In the genomic region with DNA sequence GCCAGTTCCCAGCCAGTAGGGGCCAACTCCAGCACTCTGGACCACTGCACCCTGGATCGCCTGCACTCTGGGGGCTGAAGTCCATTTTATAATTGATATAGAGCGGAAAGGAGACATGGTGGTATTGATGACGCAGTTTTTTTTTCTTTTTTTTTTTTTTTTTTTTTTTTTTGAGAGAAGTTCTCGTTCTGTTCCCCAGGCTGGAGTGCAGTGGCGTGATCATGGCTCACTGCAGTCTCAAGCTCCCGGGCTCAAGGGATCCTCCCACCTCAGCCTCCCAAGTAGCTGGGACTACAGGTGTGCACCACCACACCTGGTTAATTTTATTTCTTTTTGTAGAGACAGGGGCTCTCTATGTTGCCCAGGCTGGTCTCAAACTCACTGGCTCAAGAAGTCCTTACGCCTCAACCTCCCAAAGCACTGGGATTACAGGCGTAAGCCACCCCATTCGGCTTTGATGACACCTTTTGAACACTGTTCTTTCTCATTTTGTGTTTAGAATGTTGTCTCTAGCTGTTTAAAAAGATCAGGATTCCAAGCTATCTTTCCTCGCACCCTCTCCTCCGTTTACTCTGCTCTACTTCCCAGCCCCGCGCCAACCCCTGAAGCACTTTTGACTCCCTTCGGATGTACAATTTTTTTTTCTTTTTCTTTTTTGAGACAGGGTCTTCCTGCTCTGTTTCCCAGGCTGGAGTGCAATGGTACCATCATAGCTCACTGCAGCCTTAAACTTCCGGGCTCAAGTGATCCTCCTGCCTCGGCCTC, we compare ENCODE assay signal across 10 cellular contexts. TPM values are rescaled to one million over a fixed set of nuclear protein-coding genes. Genes with fewer than 3 reads are reported as not detected.
DNase-seq lines count a peak whose midpoint lies in the region; ATAC-seq and TF ChIP-seq lines count a peak whose summit lies in the region.
"Had no signal": no experiment of that assay in that cellular context is flagged by ENCODE, and none has a peak within 500 bp of the region (broad histone marks: within the 10 kb centered on the region; RNA-seq: fewer than 3 reads in every experiment).

No MANE protein-coding gene starts in this region.

- no peak for TF ChIP-seq CTCF in body of pancreas (IDR thresholded peaks at IDR 0.05)

- no peak for ATAC-seq in body of pancreas
- no peak for ATAC-seq in GM18519 (IDR thresholded peaks at IDR 0.05; ENCODE audit: low FRiP score, unreplicated experiment)

- no peaks in the 10 kb centered on the region for H3K9me3 ChIP-seq in body of pancreas
- no peaks in the 10 kb centered on the region for H3K9me3 ChIP-seq in muscle layer of duodenum (ENCODE audit: control insufficient read depth in 1 of 2, low read length in 2 of 2)

- TF ChIP-seq POLR2A in GM19099 (IDR thresholded peaks at IDR 0.05; ENCODE audit: extremely low read depth, insufficient read length, low read depth): peak; percentile 54
- TF ChIP-seq POLR2A in body of pancreas (IDR thresholded peaks at IDR 0.05): no peak

- H2AFZ ChIP-seq in ACC112 (ENCODE audit: low read length, unreplicated experiment): no peak overlapping the region

- H3K36me3 ChIP-seq in ACC112 (ENCODE audit: insufficient read depth, low read length): peaks cover 30% of the 10 kb centered on the region
- H3K36me3 ChIP-seq in body of pancreas (replicated peaks in 1 of 2; ENCODE audit: insufficient read depth in 1 of 2, low read depth in 2 of 2): no peaks in the 10 kb centered on the region
- H3K36me3 ChIP-seq in muscle layer of duodenum (ENCODE audit: control insufficient read depth in 1 of 2, insufficient read depth in 2 of 2, low read length in 2 of 2): no peaks in the 10 kb centered on the region
- H3K36me3 ChIP-seq: cardiac muscle cell had no signal

- H3K4me3 ChIP-seq in ACC112 (ENCODE audit: low read depth, low read length) (peak overlapping the region; percentile 86), body of pancreas (no peak overlapping the region), muscle layer of duodenum (ENCODE audit: low read depth in 1 of 2, low read length in 2 of 2) (peak overlapping the region; percentile 54 to 65)
- H3K4me3 ChIP-seq: cardiac muscle cell had no signal

- peaks cover 49% of the 10 kb centered on the region for H3K79me2 ChIP-seq in ACC112 (ENCODE audit: control insufficient read depth, insufficient read depth, low read length, unreplicated experiment)

- H3K27ac ChIP-seq in ACC112 (ENCODE audit: low read depth, low read length): peak overlapping the region; percentile 98
- H3K27ac ChIP-seq in body of pancreas: peak overlapping the region in 3 of 4 donors; percentile 21 to 80 (median 68)
- H3K27ac ChIP-seq in muscle layer of duodenum (ENCODE audit: low read length): peak overlapping the region; percentile 91
- H3K27ac ChIP-seq: cardiac muscle cell had no signal

- 84 to 95% methylated on average over 16 of the region's 16 CpGs for WGBS in body of pancreas, 2 donors

- intact Hi-C loops in body of pancreas (cut with DNase I): loop anchor here (10.0 kb wide), 1 partner anchor 68 kb away; no protein-coding TSS in a partner anchor

- H3K4me1 ChIP-seq in ACC112 (ENCODE audit: control insufficient read depth, insufficient read depth, low read length, unreplicated experiment) (peaks cover 52% of the 10 kb centered on the region), body of pancreas (peaks cover 21% of the 10 kb centered on the region), muscle layer of duodenum (ENCODE audit: control insufficient read depth in 1 of 2, insufficient read depth in 2 of 2, low read length in 2 of 2) (peaks cover 4 to 11% of the 10 kb centered on the region in 2 donors)

- no peak for DNase-seq in body of pancreas
- no peak for DNase-seq in GF-D8 (lab: John Stamatoyannopoulos, UW)
- no peak for DNase-seq in NCI-H2171 treated with DMSO at 0.1 percent for 48 hours (lab: John Stamatoyannopoulos, UW)
- no peak for DNase-seq in DMS53 treated with DMSO at 0.1 percent for 48 hours (lab: John Stamatoyannopoulos, UW; ENCODE audit: unreplicated experiment)
- DNase-seq: NCI-H2171 had no signal

- no peaks in the 10 kb centered on the region for H3K27me3 ChIP-seq in ACC112 (ENCODE audit: insufficient read depth, low read length)
- H3K27me3 ChIP-seq in body of pancreas: no peaks in the 10 kb centered on the region
- no peaks in the 10 kb centered on the region for H3K27me3 ChIP-seq in muscle layer of duodenum (ENCODE audit: low read depth, low read length)
- H3K27me3 ChIP-seq: cardiac muscle cell had no signal

RNA-seq across cellular contexts. Expression of a gene that starts 1.0 kb away (rescaled TPM):
- 10 to 100 TPM in 1 of 2 donors, 1 to 10 TPM in 1; 2.3 to 12.2 TPM for total RNA-seq in body of pancreas

RNA-seq across cellular contexts. Expression of a gene that starts 46.2 kb away (rescaled TPM):
- total RNA-seq in body of pancreas: 10 to 100 TPM; 50.4 to 74.5 TPM
- total RNA-seq: cardiac muscle cell had no signal

Comparison
In these comparisons a context has a peak if more than half of its experiments do, and no peak if none do; other contexts are left out.
1. H3K4me3 ChIP-seq: peak in ACC112 (single experiment) and muscle layer of duodenum (2 of 2); none in body of pancreas (0 of 2).
2. Peak in every context shown above with its lines, with median percentiles within 50 percentile points of each other: H3K27ac ChIP-seq.